8 cellular contexts compared by ENCODE assay signal in genomic region chr4:184474261-184475095, GRCh38. TPM values are rescaled to one million over a fixed set of nuclear protein-coding genes. Genes with fewer than 3 reads are reported as not detected.
DNase-seq lines count a peak whose midpoint lies in the region; ATAC-seq and TF ChIP-seq lines count a peak whose summit lies in the region.

IRF2 (minus strand) TSS chr4:184474550; CDS start chr4:184429064, 45,486 bp downstream.

- DNase-seq in NCI-H2171 treated with DMSO at 0.1 percent for 48 hours (lab: John Stamatoyannopoulos, UW) (peak; percentile 70), T47D (ENCODE audit: low read depth in 1 of 2, low spot score in 1 of 2) (peak; percentile 80 to 97)

- peak within 1 kb of the TSS; percentile 63 for H2AFZ ChIP-seq in ACC112 (ENCODE audit: low read length, unreplicated experiment)

- peaks cover 37% of the 10 kb centered on the region for H3K4me1 ChIP-seq in ACC112 (ENCODE audit: control insufficient read depth, insufficient read depth, low read length, unreplicated experiment)
- peaks cover 12% of the 10 kb centered on the region for H3K4me1 ChIP-seq in iPS-18a (ENCODE audit: control insufficient read depth, low read depth, low read length)
- H3K4me1 ChIP-seq in skeletal muscle satellite cell (ENCODE audit: control insufficient read depth, insufficient read depth, low read length) = peaks cover 18% of the 10 kb centered on the region

- H3K36me3 ChIP-seq in ACC112 (ENCODE audit: insufficient read depth, low read length) (0 out of 2 replicates have a peak, but pooled peaks cover 3% of the 10 kb centered on the region), iPS-18a (ENCODE audit: control insufficient read depth, low read depth, low read length) (no peaks in the 10 kb centered on the region), skeletal muscle satellite cell (ENCODE audit: insufficient read depth, low read length) (no peaks in the 10 kb centered on the region)

- peaks cover 72% of the 10 kb centered on the region for H3K79me2 ChIP-seq in ACC112 (ENCODE audit: control insufficient read depth, insufficient read depth, low read length, unreplicated experiment)

- peak within 1 kb of the TSS; percentile 88 for H3K4me3 ChIP-seq in ACC112 (ENCODE audit: low read depth, low read length)
- H3K4me3 ChIP-seq in iPS-18a (ENCODE audit: low read length) = peak within 1 kb of the TSS; percentile 91
- H3K4me3 ChIP-seq in skeletal muscle satellite cell (ENCODE audit: low read length) = peak within 1 kb of the TSS; percentile 84

- peak; percentile 45 for ATAC-seq in GM18870 (IDR thresholded peaks at IDR 0.05; ENCODE audit: unreplicated experiment)
- ATAC-seq in HG03108 (IDR thresholded peaks at IDR 0.05; ENCODE audit: unreplicated experiment) = peak; percentile 60

- H3K9ac ChIP-seq in iPS-18a (ENCODE audit: low read length) (peak within 1 kb of the TSS; percentile 71), skeletal muscle satellite cell (ENCODE audit: low read depth, low read length) (peak within 1 kb of the TSS; percentile 89)

- H3K27me3 ChIP-seq in ACC112 (ENCODE audit: insufficient read depth, low read length) (no peaks in the 10 kb centered on the region), iPS-18a (ENCODE audit: control insufficient read depth, insufficient read depth, low read length) (no peaks in the 10 kb centered on the region), skeletal muscle satellite cell (ENCODE audit: control insufficient read depth, insufficient read depth, low read length) (no peaks in the 10 kb centered on the region)

- no peak for TF ChIP-seq CTCF in VCaP (conservative IDR thresholded peaks at IDR 0.05)

- peak within 1 kb of the TSS; percentile 98 for H3K4me2 ChIP-seq in skeletal muscle satellite cell (ENCODE audit: low read length)

- in situ Hi-C loops in T47D (cut with HindIII; ENCODE audit: low pct_unique_long_range_greater_than_20kb, low sequenced_read_pairs) = no loop called here

- H3K9me3 ChIP-seq in iPS-18a (ENCODE audit: control insufficient read depth, low read depth, low read length) = no peaks in the 10 kb centered on the region
- H3K9me3 ChIP-seq in skeletal muscle satellite cell (replicated peaks; ENCODE audit: low read length) = no peaks in the 10 kb centered on the region

- H3K27ac ChIP-seq in ACC112 (ENCODE audit: low read depth, low read length) = peak within 1 kb of the TSS; percentile 88
- peak within 1 kb of the TSS; percentile 96 for H3K27ac ChIP-seq in VCaP
- H3K27ac ChIP-seq in iPS-18a (ENCODE audit: low read length) = peak within 1 kb of the TSS; percentile 75

RNA-seq across cellular contexts. Expression of gene IRF2, which starts in this region (rescaled TPM):
- 21.3 and 31.7 TPM in 2 replicates for total RNA-seq in skeletal muscle satellite cell (2012; rRNA removed)

Comparison
In these comparisons a context has a peak if more than half of its experiments do, and no peak if none do; other contexts are left out.
1. Peak in every context shown above with its lines: DNase-seq, ATAC-seq, H3K4me3 ChIP-seq and H3K27ac ChIP-seq.